In genomic region chr3:71395927-71396695, GRCh38 we compare ENCODE assay signal across 12 cellular contexts.
DNase-seq lines count a peak whose midpoint lies in the region; ATAC-seq, FAIRE-seq and TF ChIP-seq lines count a peak whose summit lies in the region.
"Had no signal": no experiment of that assay in that cellular context is flagged by ENCODE, and none has a peak within 500 bp of the region (broad histone marks: within the 10 kb centered on the region; RNA-seq: fewer than 3 reads in every experiment).

No MANE protein-coding gene starts in this region.

- intact Hi-C loops in ascending aorta (cut with DNase I), result no loop called here
- intact Hi-C loops in thyroid gland (cut with DNase I), result no loop called here

- H3K9me3 Mint-ChIP-seq in mesothelial cell of epicardium, result no peaks in the 10 kb centered on the region
- H3K9me3 Mint-ChIP-seq: activated T-helper 2 cell treated with anti-CD3 and anti-CD28 coated beads, Interferon-gamma antibody, Interleukin-2, Interleukin-4, amounts not matched to agents 10 μg/mL and 5 μg/mL and 100 μg/mL, durations not matched to agents 14 hours and 24 hours and 36 hours; endodermal cell; IgD-negative memory B cell had no signal

- no peaks in the 10 kb centered on the region for H3K36me3 Mint-ChIP-seq in mesothelial cell of epicardium

- no peak for TF ChIP-seq CTCF in C4-2B (conservative IDR thresholded peaks at IDR 0.05)
- no peak for TF ChIP-seq CTCF in bronchial epithelial cell (IDR thresholded peaks at IDR 0.05; ENCODE audit: insufficient read depth, low read length, severe bottlenecking)
- no peak for TF ChIP-seq CTCF in mesothelial cell of epicardium (IDR thresholded peaks at IDR 0.05; ENCODE audit: unreplicated experiment)
- no peak for TF ChIP-seq CTCF in ascending aorta (IDR thresholded peaks at IDR 0.05)
- TF ChIP-seq CTCF in thyroid gland (IDR thresholded peaks at IDR 0.05), result no peak

- no peak for ATAC-seq in HG02938 (IDR thresholded peaks at IDR 0.05; ENCODE audit: unreplicated experiment)

- H3K36me3 ChIP-seq in bronchial epithelial cell (ENCODE audit: control insufficient read depth, insufficient read depth, low read length) (no peaks in the 10 kb centered on the region), ascending aorta (no peaks in the 10 kb centered on the region), thyroid gland (no peaks in the 10 kb centered on the region)

- no peak for FAIRE-seq in bronchial epithelial cell (lab: Jason Lieb, UNC)

- no peak for TF ChIP-seq POLR2A in thyroid gland (IDR thresholded peaks at IDR 0.05)

- H3K27me3 Mint-ChIP-seq in mesothelial cell of epicardium (ENCODE audit: low read depth), result no peaks in the 10 kb centered on the region

- H3K27ac ChIP-seq in C4-2B (peak overlapping the region; percentile 71; the same call in 1 of the 2 replicates), ascending aorta (no peak overlapping the region), thyroid gland (no peak overlapping the region)

- H3K4me1 ChIP-seq in ascending aorta (peaks cover 0 to 15% of the 10 kb centered on the region in 2 donors), thyroid gland (peaks cover 8 to 21% of the 10 kb centered on the region in 2 donors)

- H3K9me3 ChIP-seq in ascending aorta (no peaks in the 10 kb centered on the region), thyroid gland (no peaks in the 10 kb centered on the region)

- H3K27me3 ChIP-seq in bronchial epithelial cell (ENCODE audit: control insufficient read depth, insufficient read depth, low read length) (no peaks in the 10 kb centered on the region), ascending aorta (no peaks in the 10 kb centered on the region), thyroid gland (no peaks in the 10 kb centered on the region)

- peaks cover 61% of the 10 kb centered on the region for H3K4me1 Mint-ChIP-seq in mesothelial cell of epicardium

- H3K4me3 ChIP-seq in bronchial epithelial cell (ENCODE audit: low read depth, low read length) (no peak overlapping the region), ascending aorta (no peak overlapping the region), thyroid gland (replicated peaks in 1 of 3) (no peak overlapping the region)

- WGBS in thyroid gland, 2 donors, result 82 to 87% methylated on average over 7 of the region's 7 CpGs

- DNase-seq in HT1080 (ENCODE audit: low read depth), result peak; percentile 74
- peak; percentile 50 for DNase-seq in bronchial epithelial cell (ENCODE audit: low read depth)
- DNase-seq in mesothelial cell of epicardium (ENCODE audit: low spot score in 2 of 2, unreplicated experiment in 2 of 2), result no peak
- DNase-seq in ascending aorta (ENCODE audit: low spot score in 2 of 2), result no peak
- no peak for DNase-seq in activated effector memory CD4-positive, alpha-beta T cell treated with anti-CD3 and anti-CD28 coated beads, Interleukin-2, amount 50 U/mL, for 16 hours
- no peak for DNase-seq in thyroid gland
- DNase-seq: endodermal cell, T1000 had no signal

- H3K4me3 Mint-ChIP-seq in mesothelial cell of epicardium, result no peak overlapping the region
- H3K4me3 Mint-ChIP-seq: endodermal cell, IgD-negative memory B cell had no signal

- H3K27ac Mint-ChIP-seq in mesothelial cell of epicardium, result peak overlapping the region; percentile 17
- H3K27ac Mint-ChIP-seq: activated T-helper 2 cell treated with anti-CD3 and anti-CD28 coated beads, Interferon-gamma antibody, Interleukin-2, Interleukin-4, amounts not matched to agents 10 μg/mL and 5 μg/mL and 100 μg/mL, durations not matched to agents 14 hours and 24 hours and 36 hours had no signal

Comparison
In these comparisons a context has a peak if more than half of its experiments do, and no peak if none do; other contexts are left out.
1. DNase-seq: peak in HT1080 (single experiment) and bronchial epithelial cell (single experiment); none in mesothelial cell of epicardium (0 of 2), ascending aorta (0 of 2), activated effector memory CD4-positive, alpha-beta T cell treated with anti-CD3 and anti-CD28 coated beads, Interleukin-2, amount 50 U/mL, for 16 hours (single experiment) and thyroid gland (0 of 2).